Comparison of ENCODE assay signal across 1 cellular context in genomic region chr11:121029813-121030445, GRCh38.
TF ChIP-seq lines count a peak whose summit lies in the region.

No MANE protein-coding gene starts in this region.

TF ChIP-seq in HEK293, 187 proteins besides CTCF, POLR2A, EP300 and RAD21 (continued from another document):
- no peak for TF ChIP-seq KLF17 (tag by site-specific recombination; IDR thresholded peaks at IDR 0.05)
